1 cellular context compared by ENCODE assay signal in the genomic region with DNA sequence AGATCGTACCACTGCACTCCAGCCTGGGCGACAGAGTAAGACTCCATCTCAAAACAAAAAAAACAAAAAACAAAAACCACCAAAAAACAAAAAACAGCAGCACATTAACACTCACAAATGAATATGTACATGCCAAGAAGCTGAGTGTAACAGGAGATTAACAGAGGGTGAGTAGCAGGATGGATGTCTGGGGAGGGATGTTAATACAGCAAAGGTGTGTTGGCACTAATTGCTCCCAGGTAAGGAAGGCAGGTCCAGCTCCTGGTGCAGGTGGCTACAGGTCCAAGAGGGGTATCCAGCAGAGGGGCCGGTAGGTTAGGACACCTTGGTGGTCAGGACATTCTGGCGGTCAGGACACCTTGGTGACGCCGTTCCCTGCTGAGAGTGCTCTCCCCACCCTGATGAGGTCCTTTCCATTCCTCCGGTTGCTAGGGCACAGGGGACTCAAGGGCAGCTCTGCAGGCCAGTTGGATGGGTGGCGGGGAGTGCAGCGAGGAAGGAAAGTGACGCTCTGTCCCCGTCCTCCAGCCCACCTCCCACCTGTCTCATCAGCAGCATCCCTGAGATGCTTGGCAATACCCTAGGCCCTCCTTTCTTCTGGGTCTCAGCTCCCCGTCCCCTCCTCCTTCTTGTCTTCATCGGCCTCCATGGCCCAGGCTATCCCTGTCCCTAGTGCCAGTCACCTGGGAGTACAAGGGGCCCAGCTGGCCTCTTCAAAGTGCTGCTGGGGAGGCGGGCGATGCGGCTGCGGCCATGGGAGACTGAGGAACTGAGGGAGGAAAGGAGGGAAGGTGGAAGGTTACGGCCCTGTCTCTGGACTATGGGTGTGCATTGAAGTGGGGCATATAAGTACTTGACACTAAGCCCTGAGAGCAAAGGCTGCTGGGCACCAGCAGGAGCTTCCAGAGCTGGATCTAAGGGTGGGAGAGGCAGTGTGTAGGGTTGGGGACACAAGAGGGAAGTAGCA.
A peak's percentile ranks its signal among the peaks of the same experiment; 100 is the strongest.
TF ChIP-seq lines count a peak whose summit lies in the region.

No MANE protein-coding gene starts in this region.

TF ChIP-seq in HEK293, 187 proteins besides CTCF, POLR2A, EP300 and RAD21 (continued from another document):
- TF ChIP-seq, protein P1, sequence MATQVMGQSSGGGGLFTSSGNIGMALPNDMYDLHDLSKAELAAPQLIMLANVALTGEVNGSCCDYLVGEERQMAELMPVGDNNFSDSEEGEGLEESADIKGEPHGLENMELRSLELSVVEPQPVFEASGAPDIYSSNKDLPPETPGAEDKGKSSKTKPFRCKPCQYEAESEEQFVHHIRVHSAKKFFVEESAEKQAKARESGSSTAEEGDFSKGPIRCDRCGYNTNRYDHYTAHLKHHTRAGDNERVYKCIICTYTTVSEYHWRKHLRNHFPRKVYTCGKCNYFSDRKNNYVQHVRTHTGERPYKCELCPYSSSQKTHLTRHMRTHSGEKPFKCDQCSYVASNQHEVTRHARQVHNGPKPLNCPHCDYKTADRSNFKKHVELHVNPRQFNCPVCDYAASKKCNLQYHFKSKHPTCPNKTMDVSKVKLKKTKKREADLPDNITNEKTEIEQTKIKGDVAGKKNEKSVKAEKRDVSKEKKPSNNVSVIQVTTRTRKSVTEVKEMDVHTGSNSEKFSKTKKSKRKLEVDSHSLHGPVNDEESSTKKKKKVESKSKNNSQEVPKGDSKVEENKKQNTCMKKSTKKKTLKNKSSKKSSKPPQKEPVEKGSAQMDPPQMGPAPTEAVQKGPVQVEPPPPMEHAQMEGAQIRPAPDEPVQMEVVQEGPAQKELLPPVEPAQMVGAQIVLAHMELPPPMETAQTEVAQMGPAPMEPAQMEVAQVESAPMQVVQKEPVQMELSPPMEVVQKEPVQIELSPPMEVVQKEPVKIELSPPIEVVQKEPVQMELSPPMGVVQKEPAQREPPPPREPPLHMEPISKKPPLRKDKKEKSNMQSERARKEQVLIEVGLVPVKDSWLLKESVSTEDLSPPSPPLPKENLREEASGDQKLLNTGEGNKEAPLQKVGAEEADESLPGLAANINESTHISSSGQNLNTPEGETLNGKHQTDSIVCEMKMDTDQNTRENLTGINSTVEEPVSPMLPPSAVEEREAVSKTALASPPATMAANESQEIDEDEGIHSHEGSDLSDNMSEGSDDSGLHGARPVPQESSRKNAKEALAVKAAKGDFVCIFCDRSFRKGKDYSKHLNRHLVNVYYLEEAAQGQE (tag by site-specific recombination; IDR thresholded peaks at IDR 0.05): no peak
- TF ChIP-seq, protein P2, sequence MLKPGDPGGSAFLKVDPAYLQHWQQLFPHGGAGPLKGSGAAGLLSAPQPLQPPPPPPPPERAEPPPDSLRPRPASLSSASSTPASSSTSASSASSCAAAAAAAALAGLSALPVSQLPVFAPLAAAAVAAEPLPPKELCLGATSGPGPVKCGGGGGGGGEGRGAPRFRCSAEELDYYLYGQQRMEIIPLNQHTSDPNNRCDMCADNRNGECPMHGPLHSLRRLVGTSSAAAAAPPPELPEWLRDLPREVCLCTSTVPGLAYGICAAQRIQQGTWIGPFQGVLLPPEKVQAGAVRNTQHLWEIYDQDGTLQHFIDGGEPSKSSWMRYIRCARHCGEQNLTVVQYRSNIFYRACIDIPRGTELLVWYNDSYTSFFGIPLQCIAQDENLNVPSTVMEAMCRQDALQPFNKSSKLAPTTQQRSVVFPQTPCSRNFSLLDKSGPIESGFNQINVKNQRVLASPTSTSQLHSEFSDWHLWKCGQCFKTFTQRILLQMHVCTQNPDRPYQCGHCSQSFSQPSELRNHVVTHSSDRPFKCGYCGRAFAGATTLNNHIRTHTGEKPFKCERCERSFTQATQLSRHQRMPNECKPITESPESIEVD (tag by site-specific recombination; IDR thresholded peaks at IDR 0.05): no peak
- TF ChIP-seq ZNF610 (tag by site-specific recombination; IDR thresholded peaks at IDR 0.05; ENCODE audit: borderline replicate concordance): no peak
- no peak for TF ChIP-seq GLI4 (tag by site-specific recombination; IDR thresholded peaks at IDR 0.05)
- TF ChIP-seq, protein P3, sequence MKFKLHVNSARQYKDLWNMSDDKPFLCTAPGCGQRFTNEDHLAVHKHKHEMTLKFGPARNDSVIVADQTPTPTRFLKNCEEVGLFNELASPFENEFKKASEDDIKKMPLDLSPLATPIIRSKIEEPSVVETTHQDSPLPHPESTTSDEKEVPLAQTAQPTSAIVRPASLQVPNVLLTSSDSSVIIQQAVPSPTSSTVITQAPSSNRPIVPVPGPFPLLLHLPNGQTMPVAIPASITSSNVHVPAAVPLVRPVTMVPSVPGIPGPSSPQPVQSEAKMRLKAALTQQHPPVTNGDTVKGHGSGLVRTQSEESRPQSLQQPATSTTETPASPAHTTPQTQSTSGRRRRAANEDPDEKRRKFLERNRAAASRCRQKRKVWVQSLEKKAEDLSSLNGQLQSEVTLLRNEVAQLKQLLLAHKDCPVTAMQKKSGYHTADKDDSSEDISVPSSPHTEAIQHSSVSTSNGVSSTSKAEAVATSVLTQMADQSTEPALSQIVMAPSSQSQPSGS (tag by site-specific recombination; IDR thresholded peaks at IDR 0.05; ENCODE audit: low read depth): no peak
- peak; percentile 80 for TF ChIP-seq ZEB2 (tag by site-specific recombination; IDR thresholded peaks at IDR 0.05)
- no peak for TF ChIP-seq ZFP3 (tag by site-specific recombination; IDR thresholded peaks at IDR 0.05; ENCODE audit: low read depth)
- TF ChIP-seq, protein P4, sequence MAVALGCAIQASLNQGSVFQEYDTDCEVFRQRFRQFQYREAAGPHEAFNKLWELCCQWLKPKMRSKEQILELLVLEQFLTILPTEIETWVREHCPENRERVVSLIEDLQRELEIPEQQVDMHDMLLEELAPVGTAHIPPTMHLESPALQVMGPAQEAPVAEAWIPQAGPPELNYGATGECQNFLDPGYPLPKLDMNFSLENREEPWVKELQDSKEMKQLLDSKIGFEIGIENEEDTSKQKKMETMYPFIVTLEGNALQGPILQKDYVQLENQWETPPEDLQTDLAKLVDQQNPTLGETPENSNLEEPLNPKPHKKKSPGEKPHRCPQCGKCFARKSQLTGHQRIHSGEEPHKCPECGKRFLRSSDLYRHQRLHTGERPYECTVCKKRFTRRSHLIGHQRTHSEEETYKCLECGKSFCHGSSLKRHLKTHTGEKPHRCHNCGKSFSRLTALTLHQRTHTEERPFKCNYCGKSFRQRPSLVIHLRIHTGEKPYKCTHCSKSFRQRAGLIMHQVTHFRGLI (tag by site-specific recombination; IDR thresholded peaks at IDR 0.05): no peak
- TF ChIP-seq GLI2 (tag by site-specific recombination; IDR thresholded peaks at IDR 0.05; ENCODE audit: borderline replicate concordance, low read depth): no peak
- no peak for TF ChIP-seq ZNF211 (tag by site-specific recombination; IDR thresholded peaks at IDR 0.05; ENCODE audit: low read depth)
- TF ChIP-seq ZNF530 (tag by site-specific recombination; IDR thresholded peaks at IDR 0.05; ENCODE audit: low read depth): no peak
- TF ChIP-seq MYNN (tag by site-specific recombination; IDR thresholded peaks at IDR 0.05; ENCODE audit: borderline replicate concordance): no peak
